ENCODE assay signal across 3 cellular contexts in the genomic region with DNA sequence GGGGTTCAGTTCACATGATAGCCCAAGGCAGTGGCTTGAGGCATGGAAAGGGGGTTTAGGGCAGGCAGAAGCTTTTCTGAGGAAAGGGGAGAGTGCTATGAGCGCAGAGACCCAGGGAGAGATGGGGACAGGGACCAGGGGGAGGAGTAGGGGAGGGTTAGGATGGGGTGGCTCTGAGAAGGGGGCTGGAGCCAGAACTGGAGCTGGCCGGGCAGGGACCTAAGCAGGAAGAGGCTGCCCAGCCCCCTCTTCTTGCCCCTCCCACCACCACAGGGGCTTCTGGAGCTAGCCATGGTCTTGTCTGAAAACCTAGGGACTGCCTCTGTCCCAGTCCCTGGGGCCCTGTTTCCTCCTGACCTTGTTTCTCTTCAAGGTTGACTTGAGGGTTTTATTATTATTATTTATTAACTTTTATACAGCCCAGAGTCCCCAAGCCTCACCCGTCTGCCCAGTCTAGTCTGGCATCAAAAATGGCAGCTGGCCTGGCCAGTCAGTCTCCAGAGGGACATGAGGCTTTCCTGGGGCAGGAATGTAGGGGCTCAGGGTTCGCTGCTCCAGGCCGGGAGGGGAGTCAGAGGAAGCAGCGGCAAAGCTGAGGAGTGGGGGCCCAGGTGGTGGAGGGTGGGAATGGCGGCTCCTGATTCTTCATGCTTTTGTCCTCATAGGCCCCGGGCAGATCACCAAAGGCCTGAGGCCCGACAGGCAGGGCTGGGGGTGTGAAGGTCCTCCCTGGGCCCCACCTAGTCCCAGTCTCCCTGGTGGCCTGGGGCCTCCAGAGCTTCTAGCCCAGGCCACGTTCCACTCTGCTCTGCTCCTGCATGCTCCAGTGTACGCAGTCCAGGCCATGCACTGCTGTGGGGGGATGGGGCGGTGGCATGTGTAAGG.
TF ChIP-seq lines count a peak whose summit lies in the region.

No MANE protein-coding gene starts in this region.

TF ChIP-seq in SK-N-SH, 30 proteins besides CTCF, POLR2A, EP300 and RAD21:
- TF ChIP-seq JUND (IDR thresholded peaks at IDR 0.05) (no peak), GABPA (IDR thresholded peaks at IDR 0.05; ENCODE audit: low read depth) (no peak), RFX5 (IDR thresholded peaks at IDR 0.05; ENCODE audit: low read length) (no peak), NFIC (IDR thresholded peaks at IDR 0.05; ENCODE audit: borderline replicate concordance) (no peak), MAX (IDR thresholded peaks at IDR 0.05; ENCODE audit: low read depth) (no peak), IRF3 (IDR thresholded peaks at IDR 0.05; ENCODE audit: low read depth, low read length) (no peak), FOXM1 (IDR thresholded peaks at IDR 0.05; ENCODE audit: low read depth) (no peak), ZBTB33 (IDR thresholded peaks at IDR 0.05; ENCODE audit: borderline replicate concordance, low read depth) (no peak), TCF12 (IDR thresholded peaks at IDR 0.05) (no peak), NRF1 (IDR thresholded peaks at IDR 0.05; ENCODE audit: low read depth, low read length) (no peak), POLR2AphosphoS5 (IDR thresholded peaks at IDR 0.05; ENCODE audit: low read depth, low read length) (no peak), RXRA (IDR thresholded peaks at IDR 0.05; ENCODE audit: borderline replicate concordance, low read depth) (no peak), CHD2 (IDR thresholded peaks at IDR 0.05; ENCODE audit: low read length, partially characterized antibody) (no peak), ELF1 (IDR thresholded peaks at IDR 0.05) (no peak), USF2 (IDR thresholded peaks at IDR 0.05; ENCODE audit: borderline replicate concordance, low read depth, low read length) (no peak), MXI1 (IDR thresholded peaks at IDR 0.05; ENCODE audit: low read depth, low read length) (no peak), SMC3 (IDR thresholded peaks at IDR 0.05; ENCODE audit: low read depth, low read length) (no peak)

TF ChIP-seq in SK-N-SH treated with all-trans-retinoic acid at 6 μM for 48 hours, 23 proteins besides CTCF, POLR2A, EP300 and RAD21:
- TF ChIP-seq OSR1 (CRISPR knock-in tag; IDR thresholded peaks at IDR 0.05) (no peak), ZC3H10 (CRISPR knock-in tag; IDR thresholded peaks at IDR 0.05) (no peak), TSHZ2 (CRISPR knock-in tag; IDR thresholded peaks at IDR 0.05) (no peak), ZNF70 (CRISPR knock-in tag; IDR thresholded peaks at IDR 0.05) (no peak)

TF ChIP-seq in GM12878, 131 proteins besides CTCF, POLR2A, EP300 and RAD21:
- 0 out of 2 replicates have a peak, but pooled peaks have one; percentile 33 for TF ChIP-seq LARP7 (IDR thresholded peaks at IDR 0.05)
- TF ChIP-seq YY1 (IDR thresholded peaks at IDR 0.05; ENCODE audit: low read depth, low read length): 0 out of 2 replicates have a peak, but pooled peaks have one; percentile 5
- peak; percentile 44; the same call in 1 of the 2 replicates for TF ChIP-seq CHD2 (IDR thresholded peaks at IDR 0.05; ENCODE audit: borderline replicate concordance, low read depth, low read length)
- TF ChIP-seq SMAD1 (IDR thresholded peaks at IDR 0.05; ENCODE audit: low read depth, partially characterized antibody): no peak
- no peak for TF ChIP-seq GATAD2B (conservative IDR thresholded peaks at IDR 0.05; ENCODE audit: low read depth)
